Comparison of ENCODE assay signal across 10 cellular contexts in genomic region chr11:119666061-119666460, GRCh38.
"Had no signal": no experiment of that assay in that cellular context is flagged by ENCODE, and none has a peak within 500 bp of the region (broad histone marks: within the 10 kb centered on the region; RNA-seq: fewer than 3 reads in every experiment).

No MANE protein-coding gene starts in this region.

- H3K4me3 Mint-ChIP-seq: activated CD4-positive, alpha-beta T cell treated with anti-CD3 and anti-CD28 coated beads for 36 hours; activated CD8-positive, alpha-beta T cell treated with anti-CD3 and anti-CD28 coated beads, Interleukin-2, amount 10 ng/mL, durations not matched to agents 7 days and 5 days; naive thymus-derived CD8-positive, alpha-beta T cell; stimulated activated naive CD8-positive, alpha-beta T cell treated with anti-CD3 and anti-CD28 coated beads, Interleukin-15, Interleukin-2, amounts not matched to agents 100 ng/mL and 50 ng/mL, for 24 hours had no signal

- H3K36me3 Mint-ChIP-seq: naive thymus-derived CD8-positive, alpha-beta T cell had no signal

- H3K27ac Mint-ChIP-seq: activated CD4-positive, alpha-beta T cell treated with anti-CD3 and anti-CD28 coated beads for 36 hours; activated CD8-positive, alpha-beta T cell treated with anti-CD3 and anti-CD28 coated beads, Interleukin-2, amount 10 ng/mL, durations not matched to agents 7 days and 5 days; stimulated activated naive CD8-positive, alpha-beta T cell treated with anti-CD3 and anti-CD28 coated beads, Interleukin-15, Interleukin-2, amounts not matched to agents 100 ng/mL and 50 ng/mL, for 24 hours had no signal

- H3K36me3 ChIP-seq: ascending aorta, colonic mucosa, lower lobe of right lung, prostate gland had no signal

- H3K4me1 Mint-ChIP-seq: activated CD4-positive, alpha-beta T cell treated with anti-CD3 and anti-CD28 coated beads for 36 hours; naive thymus-derived CD8-positive, alpha-beta T cell had no signal

- H3K27me3 Mint-ChIP-seq: activated CD4-positive, alpha-beta T cell treated with anti-CD3 and anti-CD28 coated beads for 36 hours; stimulated activated naive CD8-positive, alpha-beta T cell treated with anti-CD3 and anti-CD28 coated beads, Interleukin-15, Interleukin-2, amounts not matched to agents 100 ng/mL and 50 ng/mL, for 24 hours had no signal

- H3K4me3 ChIP-seq: ascending aorta, colonic mucosa, lower lobe of right lung, mucosa of descending colon, prostate gland, spleen had no signal

- H3K27me3 ChIP-seq: ascending aorta, colonic mucosa had no signal

- H3K4me1 ChIP-seq: colonic mucosa, lower lobe of right lung had no signal

- H3K27ac ChIP-seq: ascending aorta, colonic mucosa, lower lobe of right lung, prostate gland, spleen had no signal

- H3K9me3 Mint-ChIP-seq: naive thymus-derived CD8-positive, alpha-beta T cell; stimulated activated naive CD8-positive, alpha-beta T cell treated with anti-CD3 and anti-CD28 coated beads, Interleukin-15, Interleukin-2, amounts not matched to agents 100 ng/mL and 50 ng/mL, for 24 hours had no signal

- H3K9me3 ChIP-seq: ascending aorta, colonic mucosa, lower lobe of right lung, mucosa of descending colon, prostate gland, spleen had no signal
